Comparison of ENCODE assay signal across 12 cellular contexts in genomic region chr10:81866753-81867152, GRCh38. TPM values are rescaled to one million over a fixed set of nuclear protein-coding genes. Genes with fewer than 3 reads are reported as not detected.
A peak's percentile ranks its signal among the peaks of the same experiment; 100 is the strongest.
DNase-seq lines count a peak whose midpoint lies in the region; ATAC-seq and TF ChIP-seq lines count a peak whose summit lies in the region.
"Had no signal": no experiment of that assay in that cellular context is flagged by ENCODE, and none has a peak within 500 bp of the region (broad histone marks: within the 10 kb centered on the region; RNA-seq: fewer than 3 reads in every experiment).

No MANE protein-coding gene starts in this region.

- H3K36me3 Mint-ChIP-seq in CD14-positive monocyte = no peaks in the 10 kb centered on the region

- H3K9me3 ChIP-seq in effector memory CD4-positive, alpha-beta T cell (ENCODE audit: control insufficient read depth, low read length) = no peaks in the 10 kb centered on the region

- H3K27me3 ChIP-seq in kidney epithelial cell (ENCODE audit: control insufficient read depth, insufficient read depth, low read length) = no peaks in the 10 kb centered on the region
- no peaks in the 10 kb centered on the region for H3K27me3 ChIP-seq in effector memory CD4-positive, alpha-beta T cell (replicated peaks; ENCODE audit: control insufficient read depth, insufficient read depth, low read length, poor library complexity, severe bottlenecking)

- H3K4me1 ChIP-seq in effector memory CD4-positive, alpha-beta T cell (ENCODE audit: control insufficient read depth, insufficient read depth, low read length, poor library complexity, severe bottlenecking) = no peaks in the 10 kb centered on the region

- DNase-seq in kidney epithelial cell (ENCODE audit: low read depth) (peak; percentile 32), NOMO-1 treated with dmso at 0.1 percent for 144 hours (lab: John Stamatoyannopoulos, UW; ENCODE audit: unreplicated experiment) (no peak), middle frontal gyrus (ENCODE audit: extremely low spot score, low spot score) (no peak), CD14-positive monocyte (ENCODE audit: low spot score) (no peak)
- no peak for DNase-seq in effector memory CD4-positive, alpha-beta T cell
- DNase-seq: COR-L47, NCI-H1930 had no signal

- H3K4me3 ChIP-seq in kidney epithelial cell (ENCODE audit: low read depth, low read length) = no peak overlapping the region
- no peak overlapping the region for H3K4me3 ChIP-seq in effector memory CD4-positive, alpha-beta T cell (ENCODE audit: insufficient read depth, low read depth, low read length, poor library complexity, severe bottlenecking)

- H3K4me3 Mint-ChIP-seq in CD14-positive monocyte = no peak overlapping the region
- H3K4me3 Mint-ChIP-seq: stimulated activated naive CD8-positive, alpha-beta T cell treated with anti-CD3 and anti-CD28 coated beads, Interleukin-15, Interleukin-2, amounts not matched to agents 100 ng/mL and 50 ng/mL, for 24 hours; T-helper 1 cell treated with Interleukin-12 subunit alpha and Interleukin-12 subunit beta and Interleukin-4 antibody, amounts not matched to agents 30 μg/mL and 1 μg/mL, for 36 hours had no signal

- intact Hi-C loops in CD14-positive monocyte (cut with micrococcal nuclease) = no loop called here

- H3K27ac ChIP-seq in effector memory CD4-positive, alpha-beta T cell (ENCODE audit: insufficient read depth, low read length, poor library complexity, severe bottlenecking) = no peak overlapping the region

- H3K9me3 Mint-ChIP-seq in CD14-positive monocyte = peaks cover 0 to 10% (median 2%) of the 10 kb centered on the region in 7 donors
- H3K9me3 Mint-ChIP-seq: stimulated activated naive CD8-positive, alpha-beta T cell treated with anti-CD3 and anti-CD28 coated beads, Interleukin-15, Interleukin-2, amounts not matched to agents 100 ng/mL and 50 ng/mL, for 24 hours; T-helper 1 cell treated with Interleukin-12 subunit alpha and Interleukin-12 subunit beta and Interleukin-4 antibody, amounts not matched to agents 30 μg/mL and 1 μg/mL, for 36 hours had no signal

- ATAC-seq in GM18511 (IDR thresholded peaks at IDR 0.05; ENCODE audit: unreplicated experiment) (peak; percentile 94), GM21529 (IDR thresholded peaks at IDR 0.05; ENCODE audit: unreplicated experiment) (peak; percentile 96), HG03354 (IDR thresholded peaks at IDR 0.05; ENCODE audit: poor library complexity, severe bottlenecking, unreplicated experiment) (peak; percentile 100)

- H3K27ac Mint-ChIP-seq in CD14-positive monocyte = no peak overlapping the region
- H3K27ac Mint-ChIP-seq: stimulated activated naive CD8-positive, alpha-beta T cell treated with anti-CD3 and anti-CD28 coated beads, Interleukin-15, Interleukin-2, amounts not matched to agents 100 ng/mL and 50 ng/mL, for 24 hours; T-helper 1 cell treated with Interleukin-12 subunit alpha and Interleukin-12 subunit beta and Interleukin-4 antibody, amounts not matched to agents 30 μg/mL and 1 μg/mL, for 36 hours had no signal

- no peaks in the 10 kb centered on the region for H3K4me1 Mint-ChIP-seq in CD14-positive monocyte

- H3K27me3 Mint-ChIP-seq in CD14-positive monocyte (ENCODE audit: low read depth in 3 of 3) = peaks cover 5 to 9% (median 9%) of the 10 kb centered on the region in 3 donors

- TF ChIP-seq CTCF in kidney epithelial cell (IDR thresholded peaks at IDR 0.05; ENCODE audit: insufficient read depth, low read length, poor library complexity, severe bottlenecking) (no peak), CD14-positive monocyte (IDR thresholded peaks at IDR 0.05) (no peak)

- H3K36me3 ChIP-seq in kidney epithelial cell (ENCODE audit: control insufficient read depth, insufficient read depth, low read length) = no peaks in the 10 kb centered on the region
- H3K36me3 ChIP-seq in effector memory CD4-positive, alpha-beta T cell (ENCODE audit: control insufficient read depth, insufficient read depth, low read length) = no peaks in the 10 kb centered on the region

RNA-seq across cellular contexts. Expression of gene NRG3, which starts 8.2 kb away (rescaled TPM):
- total RNA-seq in kidney epithelial cell = 10.2 and 10.7 TPM in 2 replicates
- polyA plus RNA-seq in CD14-positive monocyte = not detected
